Comparison of ENCODE assay signal across 24 cellular contexts in genomic region chr11:78063440-78064181, GRCh38. TPM values are rescaled to one million over a fixed set of nuclear protein-coding genes. Genes with fewer than 3 reads are reported as not detected.
DNase-seq lines count a peak whose midpoint lies in the region; ATAC-seq and TF ChIP-seq lines count a peak whose summit lies in the region.
"Had no signal": no experiment of that assay in that cellular context is flagged by ENCODE, and none has a peak within 500 bp of the region (broad histone marks: within the 10 kb centered on the region; RNA-seq: fewer than 3 reads in every experiment).

Gene THRSP (plus strand): TSS chr11:78063861. CDS start chr11:78063882, 21 bp downstream.

- POLR2A ChIA-PET in activated CD4-positive, alpha-beta memory T cell treated with anti-CD3 and anti-CD28 coated beads for 36 hours (lab: Charles Lee), result no interaction called here

- H3K27ac Mint-ChIP-seq in activated CD4-positive, alpha-beta memory T cell treated with anti-CD3 and anti-CD28 coated beads for 36 hours, result no peak within 1 kb of the TSS
- H3K27ac Mint-ChIP-seq: activated CD8-positive, alpha-beta memory T cell treated with anti-CD3 and anti-CD28 coated beads, Interleukin-2, amount 10 ng/mL, durations not matched to agents 7 days and 5 days; activated T-helper 1 cell treated with anti-CD3 and anti-CD28 coated beads, Interleukin-12 subunit alpha, Interleukin-12 subunit beta, Interleukin-2, Interleukin-4 antibody, amounts not matched to agents 30 ng/mL and 10 ng/mL and 1 ng/mL, durations not matched to agents 14 hours and 24 hours and 36 hours; nephron had no signal

- no peaks in the 10 kb centered on the region for H3K27me3 Mint-ChIP-seq in activated CD4-positive, alpha-beta memory T cell treated with anti-CD3 and anti-CD28 coated beads for 36 hours
- H3K27me3 Mint-ChIP-seq: activated CD8-positive, alpha-beta memory T cell treated with anti-CD3 and anti-CD28 coated beads, Interleukin-2, amount 10 ng/mL, durations not matched to agents 7 days and 5 days had no signal

- DNase-seq in left kidney (ENCODE audit: low read depth, low spot score) (peak; percentile 63), pons (ENCODE audit: low spot score) (peak; percentile 28), NCI-H1105 treated with DMSO at 0.1 percent for 48 hours (lab: John Stamatoyannopoulos, UW) (no peak), NCI-H187 (lab: John Stamatoyannopoulos, UW) (no peak)
- no peak for DNase-seq in activated CD4-positive, alpha-beta memory T cell treated with anti-CD3 and anti-CD28 coated beads for 36 hours
- DNase-seq: activated CD4-positive, alpha-beta T cell treated with anti-CD3 and anti-CD28 coated beads for 48 hours; activated CD8-positive, alpha-beta memory T cell treated with anti-CD3 and anti-CD28 coated beads, Interleukin-2, amount 10 ng/mL, durations not matched to agents 7 days and 5 days; foreskin fibroblast; Karpas-422; NCI-H1092 treated with DMSO at 0.1 percent for 48 hours; NCI-H524 treated with DMSO at 0.1 percent for 48 hours; stomach; SW 1271 had no signal

- ATAC-seq in HG02981 (IDR thresholded peaks at IDR 0.05; ENCODE audit: unreplicated experiment), result no peak
- ATAC-seq: activated CD8-positive, alpha-beta memory T cell treated with anti-CD3 and anti-CD28 coated beads, Interleukin-2, amount 10 ng/mL, durations not matched to agents 7 days and 5 days had no signal

- no peak within 1 kb of the TSS for H3K4me3 Mint-ChIP-seq in activated CD4-positive, alpha-beta memory T cell treated with anti-CD3 and anti-CD28 coated beads for 36 hours
- H3K4me3 Mint-ChIP-seq: activated CD8-positive, alpha-beta memory T cell treated with anti-CD3 and anti-CD28 coated beads, Interleukin-2, amount 10 ng/mL, durations not matched to agents 7 days and 5 days; activated T-helper 1 cell treated with anti-CD3 and anti-CD28 coated beads, Interleukin-12 subunit alpha, Interleukin-12 subunit beta, Interleukin-2, Interleukin-4 antibody, amounts not matched to agents 30 ng/mL and 10 ng/mL and 1 ng/mL, durations not matched to agents 14 hours and 24 hours and 36 hours; nephron had no signal

- no peaks in the 10 kb centered on the region for H3K4me1 Mint-ChIP-seq in activated CD4-positive, alpha-beta memory T cell treated with anti-CD3 and anti-CD28 coated beads for 36 hours (ENCODE audit: low read depth)
- H3K4me1 Mint-ChIP-seq: activated CD8-positive, alpha-beta memory T cell treated with anti-CD3 and anti-CD28 coated beads, Interleukin-2, amount 10 ng/mL, durations not matched to agents 7 days and 5 days; nephron had no signal

- peak within 1 kb of the TSS; percentile 75 for H3K27ac ChIP-seq in C4-2B
- H3K27ac ChIP-seq in VCaP, result peak within 1 kb of the TSS; percentile 88
- H3K27ac ChIP-seq: BLaER1, stomach had no signal

- no peaks in the 10 kb centered on the region for H3K9me3 Mint-ChIP-seq in activated CD4-positive, alpha-beta memory T cell treated with anti-CD3 and anti-CD28 coated beads for 36 hours
- H3K9me3 Mint-ChIP-seq: activated T-helper 1 cell treated with anti-CD3 and anti-CD28 coated beads, Interleukin-12 subunit alpha, Interleukin-12 subunit beta, Interleukin-2, Interleukin-4 antibody, amounts not matched to agents 30 ng/mL and 10 ng/mL and 1 ng/mL, durations not matched to agents 14 hours and 24 hours and 36 hours; nephron had no signal

- TF ChIP-seq CTCF in C4-2B (conservative IDR thresholded peaks at IDR 0.05) (no peak), VCaP (conservative IDR thresholded peaks at IDR 0.05) (no peak)

- CTCF ChIA-PET in activated CD4-positive, alpha-beta memory T cell treated with anti-CD3 and anti-CD28 coated beads for 36 hours (lab: Charles Lee), result interaction anchor here (1.9 kb wide), 1 partner anchor 17 kb away, joined by 8 read pairs; no protein-coding TSS in a partner anchor

- intact Hi-C loops in activated CD4-positive, alpha-beta memory T cell treated with anti-CD3 and anti-CD28 coated beads for 36 hours (cut with micrococcal nuclease), result no loop called here

- peaks cover 6% of the 10 kb centered on the region for H3K36me3 Mint-ChIP-seq in activated CD4-positive, alpha-beta memory T cell treated with anti-CD3 and anti-CD28 coated beads for 36 hours

RNA-seq across cellular contexts. Expression of gene THRSP, which starts in this region (rescaled TPM):
- total RNA-seq in activated CD4-positive, alpha-beta memory T cell treated with anti-CD3 and anti-CD28 coated beads for 36 hours, result not detected
- total RNA-seq: A673; activated CD8-positive, alpha-beta memory T cell treated with anti-CD3 and anti-CD28 coated beads, Interleukin-2, amount 10 ng/mL, durations not matched to agents 7 days and 5 days; activated T-helper 1 cell treated with anti-CD3 and anti-CD28 coated beads, Interleukin-12 subunit alpha, Interleukin-12 subunit beta, Interleukin-2, Interleukin-4 antibody, amounts not matched to agents 30 ng/mL and 10 ng/mL and 1 ng/mL, durations not matched to agents 14 hours and 24 hours and 36 hours; bronchial epithelial cell; dermis microvascular lymphatic vessel endothelial cell; pulmonary artery endothelial cell; ureter had no signal

Comparison
In these comparisons a context has a peak if more than half of its experiments do, and no peak if none do; other contexts are left out.
1. DNase-seq: peak in left kidney (single experiment) and pons (single experiment); none in NCI-H1105 treated with DMSO at 0.1 percent for 48 hours (single experiment), NCI-H187 (0 of 2) and activated CD4-positive, alpha-beta memory T cell treated with anti-CD3 and anti-CD28 coated beads for 36 hours (single experiment).